ENCODE assay signal across 1 cellular context in the genomic region with DNA sequence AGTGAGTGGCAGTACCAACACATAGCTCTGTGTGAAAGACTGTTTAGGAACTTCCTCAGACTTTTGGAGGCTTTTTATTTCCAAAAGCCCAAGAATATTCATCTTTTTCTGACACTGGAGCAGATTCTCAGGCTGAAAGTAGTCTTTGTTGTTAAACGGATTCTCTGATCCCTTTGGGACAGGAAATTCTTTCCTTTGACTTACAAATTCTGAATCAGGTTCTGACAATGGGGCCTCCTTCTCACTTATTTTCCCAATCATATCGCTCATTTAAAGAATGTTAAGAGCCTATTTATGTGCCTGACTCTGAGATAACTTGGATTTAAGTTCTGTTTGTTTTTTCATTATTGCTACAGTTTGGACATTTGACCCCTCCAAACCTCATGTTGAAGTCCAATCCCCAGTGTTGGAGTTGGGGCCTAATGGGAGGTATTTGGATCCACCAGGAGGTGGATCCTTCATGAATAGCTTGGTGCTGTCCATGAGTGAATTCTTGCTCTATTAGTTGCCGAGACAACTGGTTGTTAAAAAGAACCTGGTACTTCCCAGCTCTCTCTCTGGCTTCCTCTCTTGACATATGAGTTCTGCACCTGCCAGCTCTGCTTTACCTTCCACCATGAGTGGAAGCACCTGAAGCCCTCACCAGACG.
TF ChIP-seq lines count a peak whose summit lies in the region.

No MANE protein-coding gene starts in this region.

TF ChIP-seq in HepG2, 621 proteins besides CTCF, POLR2A, EP300 and RAD21:
- TF ChIP-seq SMAD9 (CRISPR knock-in tag; IDR thresholded peaks at IDR 0.05) = no peak
- TF ChIP-seq, protein P1, sequence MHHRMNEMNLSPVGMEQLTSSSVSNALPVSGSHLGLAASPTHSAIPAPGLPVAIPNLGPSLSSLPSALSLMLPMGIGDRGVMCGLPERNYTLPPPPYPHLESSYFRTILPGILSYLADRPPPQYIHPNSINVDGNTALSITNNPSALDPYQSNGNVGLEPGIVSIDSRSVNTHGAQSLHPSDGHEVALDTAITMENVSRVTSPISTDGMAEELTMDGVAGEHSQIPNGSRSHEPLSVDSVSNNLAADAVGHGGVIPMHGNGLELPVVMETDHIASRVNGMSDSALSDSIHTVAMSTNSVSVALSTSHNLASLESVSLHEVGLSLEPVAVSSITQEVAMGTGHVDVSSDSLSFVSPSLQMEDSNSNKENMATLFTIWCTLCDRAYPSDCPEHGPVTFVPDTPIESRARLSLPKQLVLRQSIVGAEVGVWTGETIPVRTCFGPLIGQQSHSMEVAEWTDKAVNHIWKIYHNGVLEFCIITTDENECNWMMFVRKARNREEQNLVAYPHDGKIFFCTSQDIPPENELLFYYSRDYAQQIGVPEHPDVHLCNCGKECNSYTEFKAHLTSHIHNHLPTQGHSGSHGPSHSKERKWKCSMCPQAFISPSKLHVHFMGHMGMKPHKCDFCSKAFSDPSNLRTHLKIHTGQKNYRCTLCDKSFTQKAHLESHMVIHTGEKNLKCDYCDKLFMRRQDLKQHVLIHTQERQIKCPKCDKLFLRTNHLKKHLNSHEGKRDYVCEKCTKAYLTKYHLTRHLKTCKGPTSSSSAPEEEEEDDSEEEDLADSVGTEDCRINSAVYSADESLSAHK (CRISPR knock-in tag; IDR thresholded peaks at IDR 0.05; ENCODE audit: borderline replicate concordance) = no peak
- TF ChIP-seq, protein P2, sequence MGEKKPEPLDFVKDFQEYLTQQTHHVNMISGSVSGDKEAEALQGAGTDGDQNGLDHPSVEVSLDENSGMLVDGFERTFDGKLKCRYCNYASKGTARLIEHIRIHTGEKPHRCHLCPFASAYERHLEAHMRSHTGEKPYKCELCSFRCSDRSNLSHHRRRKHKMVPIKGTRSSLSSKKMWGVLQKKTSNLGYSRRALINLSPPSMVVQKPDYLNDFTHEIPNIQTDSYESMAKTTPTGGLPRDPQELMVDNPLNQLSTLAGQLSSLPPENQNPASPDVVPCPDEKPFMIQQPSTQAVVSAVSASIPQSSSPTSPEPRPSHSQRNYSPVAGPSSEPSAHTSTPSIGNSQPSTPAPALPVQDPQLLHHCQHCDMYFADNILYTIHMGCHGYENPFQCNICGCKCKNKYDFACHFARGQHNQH (CRISPR knock-in tag; IDR thresholded peaks at IDR 0.05) = no peak
- no peak for TF ChIP-seq GATAD1 (CRISPR knock-in tag; IDR thresholded peaks at IDR 0.05)
- TF ChIP-seq, protein P3, sequence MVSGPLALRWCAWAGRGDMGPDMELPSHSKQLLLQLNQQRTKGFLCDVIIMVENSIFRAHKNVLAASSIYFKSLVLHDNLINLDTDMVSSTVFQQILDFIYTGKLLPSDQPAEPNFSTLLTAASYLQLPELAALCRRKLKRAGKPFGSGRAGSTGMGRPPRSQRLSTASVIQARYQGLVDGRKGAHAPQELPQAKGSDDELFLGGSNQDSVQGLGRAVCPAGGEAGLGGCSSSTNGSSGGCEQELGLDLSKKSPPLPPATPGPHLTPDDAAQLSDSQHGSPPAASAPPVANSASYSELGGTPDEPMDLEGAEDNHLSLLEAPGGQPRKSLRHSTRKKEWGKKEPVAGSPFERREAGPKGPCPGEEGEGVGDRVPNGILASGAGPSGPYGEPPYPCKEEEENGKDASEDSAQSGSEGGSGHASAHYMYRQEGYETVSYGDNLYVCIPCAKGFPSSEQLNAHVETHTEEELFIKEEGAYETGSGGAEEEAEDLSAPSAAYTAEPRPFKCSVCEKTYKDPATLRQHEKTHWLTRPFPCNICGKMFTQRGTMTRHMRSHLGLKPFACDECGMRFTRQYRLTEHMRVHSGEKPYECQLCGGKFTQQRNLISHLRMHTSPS (CRISPR knock-in tag; IDR thresholded peaks at IDR 0.05; ENCODE audit: low read depth) = no peak
- TF ChIP-seq TBL1XR1 (IDR thresholded peaks at IDR 0.05; ENCODE audit: borderline replicate concordance, low read length, partially characterized antibody) = no peak
- TF ChIP-seq, protein P4, sequence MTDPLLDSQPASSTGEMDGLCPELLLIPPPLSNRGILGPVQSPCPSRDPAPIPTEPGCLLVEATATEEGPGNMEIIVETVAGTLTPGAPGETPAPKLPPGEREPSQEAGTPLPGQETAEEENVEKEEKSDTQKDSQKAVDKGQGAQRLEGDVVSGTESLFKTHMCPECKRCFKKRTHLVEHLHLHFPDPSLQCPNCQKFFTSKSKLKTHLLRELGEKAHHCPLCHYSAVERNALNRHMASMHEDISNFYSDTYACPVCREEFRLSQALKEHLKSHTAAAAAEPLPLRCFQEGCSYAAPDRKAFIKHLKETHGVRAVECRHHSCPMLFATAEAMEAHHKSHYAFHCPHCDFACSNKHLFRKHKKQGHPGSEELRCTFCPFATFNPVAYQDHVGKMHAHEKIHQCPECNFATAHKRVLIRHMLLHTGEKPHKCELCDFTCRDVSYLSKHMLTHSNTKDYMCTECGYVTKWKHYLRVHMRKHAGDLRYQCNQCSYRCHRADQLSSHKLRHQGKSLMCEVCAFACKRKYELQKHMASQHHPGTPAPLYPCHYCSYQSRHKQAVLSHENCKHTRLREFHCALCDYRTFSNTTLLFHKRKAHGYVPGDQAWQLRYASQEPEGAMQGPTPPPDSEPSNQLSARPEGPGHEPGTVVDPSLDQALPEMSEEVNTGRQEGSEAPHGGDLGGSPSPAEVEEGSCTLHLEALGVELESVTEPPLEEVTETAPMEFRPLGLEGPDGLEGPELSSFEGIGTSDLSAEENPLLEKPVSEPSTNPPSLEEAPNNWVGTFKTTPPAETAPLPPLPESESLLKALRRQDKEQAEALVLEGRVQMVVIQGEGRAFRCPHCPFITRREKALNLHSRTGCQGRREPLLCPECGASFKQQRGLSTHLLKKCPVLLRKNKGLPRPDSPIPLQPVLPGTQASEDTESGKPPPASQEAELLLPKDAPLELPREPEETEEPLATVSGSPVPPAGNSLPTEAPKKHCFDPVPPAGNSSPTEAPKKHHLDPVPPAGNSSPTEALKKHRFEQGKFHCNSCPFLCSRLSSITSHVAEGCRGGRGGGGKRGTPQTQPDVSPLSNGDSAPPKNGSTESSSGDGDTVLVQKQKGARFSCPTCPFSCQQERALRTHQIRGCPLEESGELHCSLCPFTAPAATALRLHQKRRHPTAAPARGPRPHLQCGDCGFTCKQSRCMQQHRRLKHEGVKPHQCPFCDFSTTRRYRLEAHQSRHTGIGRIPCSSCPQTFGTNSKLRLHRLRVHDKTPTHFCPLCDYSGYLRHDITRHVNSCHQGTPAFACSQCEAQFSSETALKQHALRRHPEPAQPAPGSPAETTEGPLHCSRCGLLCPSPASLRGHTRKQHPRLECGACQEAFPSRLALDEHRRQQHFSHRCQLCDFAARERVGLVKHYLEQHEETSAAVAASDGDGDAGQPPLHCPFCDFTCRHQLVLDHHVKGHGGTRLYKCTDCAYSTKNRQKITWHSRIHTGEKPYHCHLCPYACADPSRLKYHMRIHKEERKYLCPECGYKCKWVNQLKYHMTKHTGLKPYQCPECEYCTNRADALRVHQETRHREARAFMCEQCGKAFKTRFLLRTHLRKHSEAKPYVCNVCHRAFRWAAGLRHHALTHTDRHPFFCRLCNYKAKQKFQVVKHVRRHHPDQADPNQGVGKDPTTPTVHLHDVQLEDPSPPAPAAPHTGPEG (CRISPR knock-in tag; IDR thresholded peaks at IDR 0.05) = no peak
- no peak for TF ChIP-seq GTF3A (CRISPR knock-in tag; conservative IDR thresholded peaks at IDR 0.05)
- TF ChIP-seq BRD4 (CRISPR knock-in tag; IDR thresholded peaks at IDR 0.05) = no peak
- TF ChIP-seq HMG20A (CRISPR knock-in tag; IDR thresholded peaks at IDR 0.05; ENCODE audit: borderline replicate concordance) = no peak
- TF ChIP-seq, protein P5, sequence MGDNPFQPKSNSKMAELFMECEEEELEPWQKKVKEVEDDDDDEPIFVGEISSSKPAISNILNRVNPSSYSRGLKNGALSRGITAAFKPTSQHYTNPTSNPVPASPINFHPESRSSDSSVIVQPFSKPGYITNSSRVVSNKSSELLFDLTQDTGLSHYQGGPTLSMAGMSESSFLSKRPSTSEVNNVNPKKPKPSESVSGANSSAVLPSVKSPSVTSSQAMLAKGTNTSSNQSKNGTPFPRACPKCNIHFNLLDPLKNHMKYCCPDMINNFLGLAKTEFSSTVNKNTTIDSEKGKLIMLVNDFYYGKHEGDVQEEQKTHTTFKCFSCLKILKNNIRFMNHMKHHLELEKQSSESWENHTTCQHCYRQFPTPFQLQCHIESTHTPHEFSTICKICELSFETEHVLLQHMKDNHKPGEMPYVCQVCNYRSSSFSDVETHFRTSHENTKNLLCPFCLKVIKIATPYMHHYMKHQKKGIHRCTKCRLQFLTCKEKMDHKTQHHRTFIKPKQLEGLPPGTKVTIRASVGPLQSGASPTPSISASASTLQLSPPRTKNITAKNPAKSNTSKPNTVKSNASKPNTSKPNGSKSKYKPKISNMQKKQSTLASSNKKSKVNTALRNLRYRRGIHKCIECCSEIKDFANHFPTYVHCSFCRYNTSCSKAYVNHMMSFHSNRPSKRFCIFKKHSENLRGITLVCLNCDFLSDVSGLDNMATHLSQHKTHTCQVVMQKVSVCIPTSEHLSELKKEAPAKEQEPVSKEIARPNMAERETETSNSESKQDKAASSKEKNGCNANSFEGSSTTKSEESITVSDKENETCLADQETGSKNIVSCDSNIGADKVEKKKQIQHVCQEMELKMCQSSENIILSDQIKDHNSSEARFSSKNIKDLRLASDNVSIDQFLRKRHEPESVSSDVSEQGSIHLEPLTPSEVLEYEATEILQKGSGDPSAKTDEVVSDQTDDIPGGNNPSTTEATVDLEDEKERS (CRISPR knock-in tag; IDR thresholded peaks at IDR 0.05) = no peak
- no peak for TF ChIP-seq JUNB (CRISPR knock-in tag; IDR thresholded peaks at IDR 0.05; ENCODE audit: borderline replicate concordance)
- no peak for TF ChIP-seq ZNF556 (CRISPR knock-in tag; IDR thresholded peaks at IDR 0.05; ENCODE audit: borderline replicate concordance)
- no peak for TF ChIP-seq ZNF768 (CRISPR knock-in tag; IDR thresholded peaks at IDR 0.05)
- no peak for TF ChIP-seq SMAD1 (CRISPR knock-in tag; IDR thresholded peaks at IDR 0.05; ENCODE audit: borderline replicate concordance, low read depth)
- TF ChIP-seq, protein P6, sequence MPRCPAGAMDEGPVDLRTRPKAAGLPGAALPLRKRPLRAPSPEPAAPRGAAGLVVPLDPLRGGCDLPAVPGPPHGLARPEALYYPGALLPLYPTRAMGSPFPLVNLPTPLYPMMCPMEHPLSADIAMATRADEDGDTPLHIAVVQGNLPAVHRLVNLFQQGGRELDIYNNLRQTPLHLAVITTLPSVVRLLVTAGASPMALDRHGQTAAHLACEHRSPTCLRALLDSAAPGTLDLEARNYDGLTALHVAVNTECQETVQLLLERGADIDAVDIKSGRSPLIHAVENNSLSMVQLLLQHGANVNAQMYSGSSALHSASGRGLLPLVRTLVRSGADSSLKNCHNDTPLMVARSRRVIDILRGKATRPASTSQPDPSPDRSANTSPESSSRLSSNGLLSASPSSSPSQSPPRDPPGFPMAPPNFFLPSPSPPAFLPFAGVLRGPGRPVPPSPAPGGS (CRISPR knock-in tag; IDR thresholded peaks at IDR 0.05) = no peak
- no peak for TF ChIP-seq EED (CRISPR knock-in tag; IDR thresholded peaks at IDR 0.05)
- TF ChIP-seq FOXK2 (IDR thresholded peaks at IDR 0.05) = no peak
- no peak for TF ChIP-seq THAP11 (CRISPR knock-in tag; IDR thresholded peaks at IDR 0.05)
- TF ChIP-seq GATA4 (IDR thresholded peaks at IDR 0.05; ENCODE audit: borderline replicate concordance, low read depth) = no peak
TF ChIP-seq in HepG2: peak in this region for 0.
